2 cellular contexts compared by ENCODE assay signal in genomic region chr1:169426174-169426716, GRCh38.
TF ChIP-seq lines count a peak whose summit lies in the region.

No MANE protein-coding gene starts in this region.

TF ChIP-seq in K562, 482 proteins besides CTCF, POLR2A, EP300 and RAD21:
- TF ChIP-seq ZNF217 (CRISPR knock-in tag; IDR thresholded peaks at IDR 0.05) (no peak), TRIM24 (IDR thresholded peaks at IDR 0.05) (no peak), PATZ1 (CRISPR knock-in tag; IDR thresholded peaks at IDR 0.05; ENCODE audit: borderline replicate concordance) (no peak), DNMT1 (IDR thresholded peaks at IDR 0.05) (no peak), MTA2 (IDR thresholded peaks at IDR 0.05; ENCODE audit: low read depth) (no peak), RFX1 (IDR thresholded peaks at IDR 0.05) (no peak), HDAC1 (IDR thresholded peaks at IDR 0.05) (no peak), RREB1 (CRISPR knock-in tag; IDR thresholded peaks at IDR 0.05) (no peak), IRF1 (CRISPR knock-in tag; IDR thresholded peaks at IDR 0.05; ENCODE audit: borderline replicate concordance) (no peak), PTRF (tag; IDR thresholded peaks at IDR 0.05) (no peak), MTF1 (CRISPR knock-in tag; IDR thresholded peaks at IDR 0.05; ENCODE audit: borderline replicate concordance) (no peak), TAF7 (tag; IDR thresholded peaks at IDR 0.05) (no peak), JUND (IDR thresholded peaks at IDR 0.05; ENCODE audit: borderline replicate concordance, low read depth, low read length) (no peak), JUND (tag; IDR thresholded peaks at IDR 0.05; ENCODE audit: borderline replicate concordance, low read depth, low read length) (no peak)
TF ChIP-seq in K562: peak in this region for 0.

TF ChIP-seq in neural cell, 6 proteins besides CTCF, POLR2A, EP300 and RAD21:
- TF ChIP-seq POLR2AphosphoS5 (IDR thresholded peaks at IDR 0.05) = no peak
- TF ChIP-seq MXI1 (conservative IDR thresholded peaks at IDR 0.05; ENCODE audit: poor library complexity, severe bottlenecking) = no peak
- no peak for TF ChIP-seq SMC3 (conservative IDR thresholded peaks at IDR 0.05; ENCODE audit: poor library complexity)
- TF ChIP-seq REST (IDR thresholded peaks at IDR 0.05; ENCODE audit: borderline replicate concordance) = no peak
- TF ChIP-seq EZH2 (IDR thresholded peaks at IDR 0.05; ENCODE audit: borderline replicate concordance, insufficient read depth, low read length, poor library complexity, severe bottlenecking) = no peak
- no peak for TF ChIP-seq TAF1 (IDR thresholded peaks at IDR 0.05; ENCODE audit: low read depth)
TF ChIP-seq in neural cell: peak in this region for 0.
